12 cellular contexts compared by ENCODE assay signal in the genomic region with DNA sequence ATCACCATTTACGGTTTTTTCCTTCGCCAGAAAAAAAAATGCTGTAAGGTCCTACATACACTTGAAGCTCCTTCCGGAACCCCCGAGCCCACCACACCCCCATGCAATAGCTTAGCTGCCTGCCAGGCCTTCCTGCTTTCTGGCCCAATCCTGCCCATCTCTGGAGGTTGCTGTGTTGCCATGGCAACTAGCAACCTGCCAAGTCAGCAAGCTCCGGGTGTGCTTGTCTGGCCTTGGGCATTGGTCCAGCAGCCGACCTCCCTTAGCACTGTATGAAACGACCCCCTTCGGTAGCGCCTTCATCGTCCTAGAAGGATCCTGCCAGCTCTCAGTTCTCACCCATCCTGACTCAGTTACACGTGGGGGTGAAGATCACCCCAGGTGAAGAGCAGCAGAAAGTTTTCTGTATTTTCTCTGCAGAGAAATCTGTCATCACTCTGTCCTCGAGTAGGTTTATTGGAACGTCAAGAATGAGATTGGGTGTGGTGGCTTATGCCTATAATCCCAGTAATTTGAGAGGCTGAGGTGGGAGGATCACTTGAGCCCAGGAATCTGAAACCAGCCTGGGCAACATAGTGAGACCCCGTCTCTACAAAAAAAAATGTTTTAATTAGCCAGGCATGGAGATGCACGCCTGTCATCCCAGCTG. TPM values are rescaled to one million over a fixed set of nuclear protein-coding genes. Genes with fewer than 3 reads are reported as not detected.
A peak's percentile ranks its signal among the peaks of the same experiment; 100 is the strongest.
DNase-seq lines count a peak whose midpoint lies in the region; ATAC-seq and TF ChIP-seq lines count a peak whose summit lies in the region.
"Had no signal": no experiment of that assay in that cellular context is flagged by ENCODE, and none has a peak within 500 bp of the region (broad histone marks: within the 10 kb centered on the region; RNA-seq: fewer than 3 reads in every experiment).

No MANE protein-coding gene starts in this region.

- H3K27me3 ChIP-seq in BE2C, result no peaks in the 10 kb centered on the region
- H3K27me3 ChIP-seq in gastroesophageal sphincter, result peaks cover 2% of the 10 kb centered on the region
- no peaks in the 10 kb centered on the region for H3K27me3 ChIP-seq in prostate gland (replicated peaks; ENCODE audit: insufficient read depth)

- H3K36me3 Mint-ChIP-seq in glutamatergic neuron (ENCODE audit: unreplicated experiment), result no peaks in the 10 kb centered on the region
- H3K36me3 Mint-ChIP-seq in activated T-helper 2 cell treated with anti-CD3 and anti-CD28 coated beads, Interferon-gamma antibody, Interleukin-2, Interleukin-4, amounts not matched to agents 10 μg/mL and 5 μg/mL and 100 μg/mL, durations not matched to agents 14 hours and 24 hours and 36 hours (ENCODE audit: low read depth), result no peaks in the 10 kb centered on the region

- peaks cover 59% of the 10 kb centered on the region for H3K4me1 Mint-ChIP-seq in glutamatergic neuron (ENCODE audit: low read depth, unreplicated experiment)
- H3K4me1 Mint-ChIP-seq in activated T-helper 2 cell treated with anti-CD3 and anti-CD28 coated beads, Interferon-gamma antibody, Interleukin-2, Interleukin-4, amounts not matched to agents 10 μg/mL and 5 μg/mL and 100 μg/mL, durations not matched to agents 14 hours and 24 hours and 36 hours (ENCODE audit: low read depth), result peaks cover 1% of the 10 kb centered on the region

- peak overlapping the region; percentile 79 for H3K27ac Mint-ChIP-seq in glutamatergic neuron (ENCODE audit: unreplicated experiment)
- H3K27ac Mint-ChIP-seq in activated T-helper 2 cell treated with anti-CD3 and anti-CD28 coated beads, Interferon-gamma antibody, Interleukin-2, Interleukin-4, amounts not matched to agents 10 μg/mL and 5 μg/mL and 100 μg/mL, durations not matched to agents 14 hours and 24 hours and 36 hours, result no peak overlapping the region
- H3K27ac Mint-ChIP-seq: activated B cell treated with CpG ODN at 0.5 μM for 24 hours had no signal

- no peak for TF ChIP-seq EP300 in gastroesophageal sphincter (IDR thresholded peaks at IDR 0.05)

- intact Hi-C loops in sciatic nerve (cut with DNase I) (loop anchor here (10.0 kb wide), 1 partner anchor 327 kb away; no protein-coding TSS in a partner anchor), prostate gland (cut with DNase I) (loop anchor here (5.0 to 10.0 kb wide), 2 partner anchors 44 to 397 kb away; no protein-coding TSS in a partner anchor)
- intact Hi-C loops in activated T-helper 2 cell treated with anti-CD3 and anti-CD28 coated beads, Interferon-gamma antibody, Interleukin-2, Interleukin-4, amounts not matched to agents 10 μg/mL and 5 μg/mL and 100 μg/mL, durations not matched to agents 14 hours and 24 hours and 36 hours (cut with micrococcal nuclease), result no loop called here

- H3K4me1 ChIP-seq in BE2C, result no peaks in the 10 kb centered on the region
- H3K4me1 ChIP-seq in gastroesophageal sphincter, result peaks cover 0 to 4% (median 0%) of the 10 kb centered on the region in 3 donors
- H3K4me1 ChIP-seq in prostate gland (replicated peaks), result no peaks in the 10 kb centered on the region

- H3K4me3 ChIP-seq in BE2C (ENCODE audit: low read depth, low read length) (no peak overlapping the region), HFF-Myc (replicated peaks; ENCODE audit: low read depth, low read length) (no peak overlapping the region), gastroesophageal sphincter (no peak overlapping the region), prostate gland (no peak overlapping the region)

- TF ChIP-seq CTCF in BE2C (IDR thresholded peaks at IDR 0.05; ENCODE audit: low read depth, low read length) (no peak), HFF-Myc (IDR thresholded peaks at IDR 0.05; ENCODE audit: low read depth, low read length, missing control alignments) (no peak), glutamatergic neuron (IDR thresholded peaks at IDR 0.05; ENCODE audit: partially characterized antibody, unreplicated experiment) (no peak), gastroesophageal sphincter (IDR thresholded peaks at IDR 0.05) (no peak), prostate gland (IDR thresholded peaks at IDR 0.05) (no peak)

- H3K4me3 Mint-ChIP-seq in glutamatergic neuron (ENCODE audit: unreplicated experiment), result peak overlapping the region; percentile 28
- no peak overlapping the region for H3K4me3 Mint-ChIP-seq in activated T-helper 2 cell treated with anti-CD3 and anti-CD28 coated beads, Interferon-gamma antibody, Interleukin-2, Interleukin-4, amounts not matched to agents 10 μg/mL and 5 μg/mL and 100 μg/mL, durations not matched to agents 14 hours and 24 hours and 36 hours (ENCODE audit: low read depth)
- H3K4me3 Mint-ChIP-seq: activated B cell treated with CpG ODN at 0.5 μM for 24 hours had no signal

- WGBS in gastroesophageal sphincter (ENCODE audit: low coverage in 1 of 2), 2 donors, result 53 to 63% methylated on average over 4 to 8 of the region's 15 CpGs
- WGBS in prostate gland, result 42% methylated on average over 15 of the region's 15 CpGs

- H3K27ac ChIP-seq in gastroesophageal sphincter, result no peak overlapping the region
- no peak overlapping the region for H3K27ac ChIP-seq in prostate gland
- H3K27ac ChIP-seq: C4-2B had no signal

- no peaks in the 10 kb centered on the region for H3K9me3 ChIP-seq in BE2C
- H3K9me3 ChIP-seq in gastroesophageal sphincter, result no peaks in the 10 kb centered on the region
- no peaks in the 10 kb centered on the region for H3K9me3 ChIP-seq in prostate gland

- DNase-seq in BE2C (peak; percentile 49), HFF-Myc (ENCODE audit: extremely low read depth, low read depth) (peak; percentile 6), SHP77 treated with DMSO at 0.1 percent for 48 hours (lab: John Stamatoyannopoulos, UW) (peak; percentile 7), glutamatergic neuron (peak; percentile 50), sciatic nerve (ENCODE audit: low spot score) (no peak), prostate gland (ENCODE audit: low spot score) (no peak)
- DNase-seq in activated T-helper 2 cell treated with anti-CD3 and anti-CD28 coated beads, Interferon-gamma antibody, Interleukin-2, Interleukin-4, amounts not matched to agents 10 μg/mL and 5 μg/mL and 100 μg/mL, durations not matched to agents 14 hours and 24 hours and 36 hours (ENCODE audit: low spot score), result no peak
- DNase-seq: activated B cell treated with CpG ODN at 0.5 μM for 24 hours, foreskin melanocyte, NCI-H1048 had no signal

- H3K36me3 ChIP-seq in BE2C (no peaks in the 10 kb centered on the region), gastroesophageal sphincter (no peaks in the 10 kb centered on the region), prostate gland (no peaks in the 10 kb centered on the region)

- ATAC-seq in sciatic nerve (no peak), gastroesophageal sphincter (no peak)

- H3K27me3 Mint-ChIP-seq in glutamatergic neuron (ENCODE audit: unreplicated experiment), result peaks cover 3% of the 10 kb centered on the region
- peaks cover 21% of the 10 kb centered on the region for H3K27me3 Mint-ChIP-seq in activated T-helper 2 cell treated with anti-CD3 and anti-CD28 coated beads, Interferon-gamma antibody, Interleukin-2, Interleukin-4, amounts not matched to agents 10 μg/mL and 5 μg/mL and 100 μg/mL, durations not matched to agents 14 hours and 24 hours and 36 hours (ENCODE audit: low read depth)

- H3K9me3 Mint-ChIP-seq in glutamatergic neuron (ENCODE audit: unreplicated experiment), result peaks cover 4% of the 10 kb centered on the region
- H3K9me3 Mint-ChIP-seq in activated T-helper 2 cell treated with anti-CD3 and anti-CD28 coated beads, Interferon-gamma antibody, Interleukin-2, Interleukin-4, amounts not matched to agents 10 μg/mL and 5 μg/mL and 100 μg/mL, durations not matched to agents 14 hours and 24 hours and 36 hours, result no peaks in the 10 kb centered on the region
- H3K9me3 Mint-ChIP-seq: activated B cell treated with CpG ODN at 0.5 μM for 24 hours had no signal

- no peak for TF ChIP-seq POLR2A in gastroesophageal sphincter (IDR thresholded peaks at IDR 0.05)
- no peak for TF ChIP-seq POLR2A in prostate gland (IDR thresholded peaks at IDR 0.05)

RNA-seq across cellular contexts. Expression of a gene that starts 47.4 kb away (rescaled TPM):
- polyA plus RNA-seq in BE2C (2012; ENCODE audit: insufficient read depth, insufficient read length, low read depth), result 12.3 TPM
- total RNA-seq in glutamatergic neuron (ENCODE audit: unreplicated experiment) (100 TPM), sciatic nerve (14.6 TPM), gastroesophageal sphincter (10 to 100 TPM; 35.0 to 68.0 (median 51.4) TPM), prostate gland (10 to 100 TPM; 11.2 to 73.1 TPM)
- 0.34 and 0.50 TPM in 2 replicates for total RNA-seq in activated T-helper 2 cell treated with anti-CD3 and anti-CD28 coated beads, Interferon-gamma antibody, Interleukin-2, Interleukin-4, amounts not matched to agents 10 μg/mL and 5 μg/mL and 100 μg/mL, durations not matched to agents 14 hours and 24 hours and 36 hours

RNA-seq across cellular contexts. Expression of a gene that starts 48.8 kb away (rescaled TPM):
- 7.9 TPM for polyA plus RNA-seq in BE2C (2012; ENCODE audit: insufficient read depth, insufficient read length, low read depth)
- total RNA-seq in glutamatergic neuron (ENCODE audit: unreplicated experiment) (28.8 TPM), sciatic nerve (50.2 TPM), gastroesophageal sphincter (100 to 1,000 TPM in 1 of 4 donors, 10 to 100 TPM in 3; 63.7 to 100 (median 72.6) TPM), prostate gland (10 to 100 TPM; 22.4 to 39.0 TPM)
- total RNA-seq in activated T-helper 2 cell treated with anti-CD3 and anti-CD28 coated beads, Interferon-gamma antibody, Interleukin-2, Interleukin-4, amounts not matched to agents 10 μg/mL and 5 μg/mL and 100 μg/mL, durations not matched to agents 14 hours and 24 hours and 36 hours, result 14.7 and 17.2 TPM in 2 replicates

Comparison
In these comparisons a context has a peak if more than half of its experiments do, and no peak if none do; other contexts are left out.
1. DNase-seq: peak in BE2C (single experiment), HFF-Myc (single experiment), SHP77 treated with DMSO at 0.1 percent for 48 hours (single experiment) and glutamatergic neuron (single experiment); none in sciatic nerve (single experiment), activated T-helper 2 cell treated with anti-CD3 and anti-CD28 coated beads, Interferon-gamma antibody, Interleukin-2, Interleukin-4, amounts not matched to agents 10 μg/mL and 5 μg/mL and 100 μg/mL, durations not matched to agents 14 hours and 24 hours and 36 hours (single experiment) and prostate gland (single experiment).